8 cellular contexts compared by ENCODE assay signal in the genomic region with DNA sequence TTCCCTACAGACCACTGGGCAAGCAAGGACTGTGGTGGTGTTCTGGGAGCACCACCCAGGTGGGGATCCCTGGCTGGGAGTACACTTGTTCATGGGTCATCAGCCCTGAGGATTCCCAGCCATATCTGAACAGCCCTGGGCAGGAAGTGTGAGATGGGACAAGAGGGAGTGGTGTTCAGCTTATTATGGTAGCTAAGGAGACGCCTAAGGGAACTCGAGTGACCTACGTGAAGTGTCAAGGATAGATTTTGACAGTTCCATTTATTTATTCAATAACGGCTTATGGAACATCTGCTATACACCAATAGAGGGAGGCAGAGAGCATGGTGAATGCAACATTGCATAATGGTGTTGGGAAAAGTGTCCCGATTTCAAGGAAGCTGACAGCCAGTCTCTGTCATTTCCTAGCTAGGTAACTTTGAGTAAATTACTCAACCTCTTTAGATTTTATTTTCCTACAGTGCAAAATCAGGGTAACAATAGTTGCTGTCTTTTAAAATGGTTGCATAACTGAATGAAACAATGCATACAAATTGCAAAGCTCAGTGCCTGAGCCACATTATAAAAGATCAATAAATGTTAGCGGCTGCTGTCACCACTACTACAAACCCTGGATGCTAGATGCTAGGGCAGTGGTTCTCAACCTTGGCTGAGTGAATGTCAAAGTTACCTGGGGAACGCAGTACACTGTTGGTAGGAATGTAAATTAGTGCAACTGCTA.
DNase-seq lines count a peak whose midpoint lies in the region; ATAC-seq and TF ChIP-seq lines count a peak whose summit lies in the region.

No MANE protein-coding gene starts in this region.

- peaks cover 3% of the 10 kb centered on the region; the same call in 1 of the 2 replicates for H3K27me3 Mint-ChIP-seq in WTC11 (ENCODE audit: low read depth)

- no peak overlapping the region for H3K4me3 Mint-ChIP-seq in WTC11

- POLR2A ChIA-PET in BJ (lab: Charles Lee): no interaction called here
- POLR2A ChIA-PET in HEK293T (lab: Yijun Ruan, JAX): no interaction called here
- POLR2A ChIA-PET in WTC11 (lab: Charles Lee): interaction anchor here (0.8 to 1.5 kb wide), 2 partner anchors 33 to 108 kb away, joined by 3 to 5 read pairs; no protein-coding TSS in a partner anchor

- no peaks in the 10 kb centered on the region for H3K36me3 ChIP-seq in BJ (ENCODE audit: control insufficient read depth, insufficient read depth, low read length)

- H3K4me1 Mint-ChIP-seq in WTC11: peaks cover 49% of the 10 kb centered on the region

- H3K27ac Mint-ChIP-seq in WTC11: no peak overlapping the region

- TF ChIP-seq CTCF in BJ (IDR thresholded peaks at IDR 0.05; ENCODE audit: insufficient read depth, low read depth, low read length) (peak; percentile 54), WTC11 (IDR thresholded peaks at IDR 0.05) (peak; percentile 42)

- H3K9me3 Mint-ChIP-seq in WTC11: no peaks in the 10 kb centered on the region

- peak; percentile 52 for ATAC-seq in WTC11
- no peak for ATAC-seq in GM19452 (IDR thresholded peaks at IDR 0.05; ENCODE audit: unreplicated experiment)
- ATAC-seq in GM19397 (IDR thresholded peaks at IDR 0.05; ENCODE audit: unreplicated experiment): no peak

- CTCF ChIA-PET in BJ (lab: Yijun Ruan, JAX): interaction anchor here (0.6 to 2.2 kb wide), 9 partner anchors 12 to 546 kb away, joined by 3 to 13 read pairs (median 4); no protein-coding TSS in a partner anchor
- CTCF ChIA-PET in HEK293T (lab: Yijun Ruan, JAX): interaction anchor here (0.9 kb wide), 1 partner anchor 532 kb away, joined by 3 read pairs; no protein-coding TSS in a partner anchor
- CTCF ChIA-PET in WTC11 (lab: Charles Lee): interaction anchor here (0.5 to 2.8 kb wide), 38 partner anchors 8 to 564 kb away, joined by 3 to 23 read pairs (median 4); partner anchors contain the start of gene GRIN2A

- no peak overlapping the region for H3K4me3 ChIP-seq in BJ (ENCODE audit: low read depth, low read length)

- H3K27me3 ChIP-seq in BJ (ENCODE audit: control insufficient read depth, insufficient read depth, low read length): no peaks in the 10 kb centered on the region

- DNase-seq in BJ (ENCODE audit: low read depth) (no peak), HEK293T (ENCODE audit: extremely low spot score) (peak; percentile 27), WTC11 (ENCODE audit: low spot score) (no peak), iPS-NIHi7 (ENCODE audit: extremely low spot score) (peak; percentile 65)
- DNase-seq in activated T-cell treated with anti-CD3 and anti-CD28 coated beads, Interleukin-2, amount 50 U/mL, for 48 hours: no peak
- no peak for DNase-seq in stimulated activated CD4-positive, alpha-beta T cell treated with anti-CD3 and anti-CD28 coated beads, Interleukin-2, amount 100 ng/mL, for 48 hours

- H3K36me3 Mint-ChIP-seq in WTC11: no peaks in the 10 kb centered on the region

TF ChIP-seq in HEK293T, 16 proteins besides CTCF, POLR2A, EP300 and RAD21:
- TF ChIP-seq ZNF384 (IDR thresholded peaks at IDR 0.05): no peak
- no peak for TF ChIP-seq TARDBP (IDR thresholded peaks at IDR 0.05)
- no peak for TF ChIP-seq SUZ12 (IDR thresholded peaks at IDR 0.05)
- TF ChIP-seq FOXK2 (IDR thresholded peaks at IDR 0.05): no peak
- TF ChIP-seq HDGF (IDR thresholded peaks at IDR 0.05; ENCODE audit: borderline replicate concordance): no peak
- TF ChIP-seq ELF4 (IDR thresholded peaks at IDR 0.05): no peak
- no peak for TF ChIP-seq CTBP1 (IDR thresholded peaks at IDR 0.05; ENCODE audit: borderline replicate concordance)
- no peak for TF ChIP-seq PKNOX1 (IDR thresholded peaks at IDR 0.05)
- no peak for TF ChIP-seq BHLHE40 (IDR thresholded peaks at IDR 0.05; ENCODE audit: borderline replicate concordance)
TF ChIP-seq in HEK293T: peak in this region for 0.

TF ChIP-seq in WTC11, 78 proteins besides CTCF, POLR2A, EP300 and RAD21:
- TF ChIP-seq ZNF121 (CRISPR knock-in tag; IDR thresholded peaks at IDR 0.05) (no peak), GABPB1 (CRISPR knock-in tag; IDR thresholded peaks at IDR 0.05) (peak; percentile 76; the same call in 1 of the 2 replicates), CDX4 (CRISPR knock-in tag; IDR thresholded peaks at IDR 0.05; ENCODE audit: borderline replicate concordance) (no peak), ZNF219 (CRISPR knock-in tag; IDR thresholded peaks at IDR 0.05; ENCODE audit: borderline replicate concordance) (no peak), CREB1 (CRISPR knock-in tag; IDR thresholded peaks at IDR 0.05) (no peak), ZNF263 (CRISPR knock-in tag; IDR thresholded peaks at IDR 0.05; ENCODE audit: low read depth) (peak; percentile 66; the same call in 1 of the 2 replicates), ESRRA (CRISPR knock-in tag; IDR thresholded peaks at IDR 0.05; ENCODE audit: borderline replicate concordance) (no peak)

Comparison
In these comparisons a context has a peak if more than half of its experiments do, and no peak if none do; other contexts are left out.
1. DNase-seq: peak in HEK293T (single experiment) and iPS-NIHi7 (single experiment); none in BJ (single experiment), WTC11 (single experiment), activated T-cell treated with anti-CD3 and anti-CD28 coated beads, Interleukin-2, amount 50 U/mL, for 48 hours (0 of 2) and stimulated activated CD4-positive, alpha-beta T cell treated with anti-CD3 and anti-CD28 coated beads, Interleukin-2, amount 100 ng/mL, for 48 hours (0 of 2).